In genomic region chr21:38240121-38240520, GRCh38 we compare ENCODE assay signal across 28 cellular contexts. TPM values are rescaled to one million over a fixed set of nuclear protein-coding genes. Genes with fewer than 3 reads are reported as not detected.
A peak's percentile ranks its signal among the peaks of the same experiment; 100 is the strongest.
DNase-seq lines count a peak whose midpoint lies in the region; FAIRE-seq and TF ChIP-seq lines count a peak whose summit lies in the region.
"Had no signal": no experiment of that assay in that cellular context is flagged by ENCODE, and none has a peak within 500 bp of the region (broad histone marks: within the 10 kb centered on the region; RNA-seq: fewer than 3 reads in every experiment).

No MANE protein-coding gene starts in this region.

- peak; percentile 17 for FAIRE-seq in keratinocyte (lab: Jason Lieb, UNC)
- FAIRE-seq: HTR-8/SVneo had no signal

- no peaks in the 10 kb centered on the region for H3K27me3 ChIP-seq in ACC112 (ENCODE audit: insufficient read depth, low read length)
- no peaks in the 10 kb centered on the region for H3K27me3 ChIP-seq in adipocyte (replicated peaks; ENCODE audit: control insufficient read depth, insufficient read depth, low read length)
- no peaks in the 10 kb centered on the region for H3K27me3 ChIP-seq in keratinocyte (ENCODE audit: control insufficient read depth, extremely low read depth, insufficient read depth, low read length)
- peaks cover 14% of the 10 kb centered on the region for H3K27me3 ChIP-seq in A673 (replicated peaks; ENCODE audit: insufficient read depth, low read depth, low read length, poor library complexity)
- H3K27me3 ChIP-seq: adrenal gland, right lobe of liver had no signal

- no peaks in the 10 kb centered on the region for H3K27me3 Mint-ChIP-seq in osteocyte (ENCODE audit: unreplicated experiment)

- H3K4me1 Mint-ChIP-seq in osteocyte (ENCODE audit: unreplicated experiment): peaks cover 69% of the 10 kb centered on the region

- DNase-seq in adipocyte (ENCODE audit: low read depth) (no peak), keratinocyte (ENCODE audit: low read depth, low spot score) (no peak), osteocyte (ENCODE audit: extremely low spot score, unreplicated experiment) (no peak), retina (no peak), A673 (ENCODE audit: low spot score) (no peak), NCI-H1092 (lab: John Stamatoyannopoulos, UW) (no peak), DMS79 (lab: John Stamatoyannopoulos, UW) (no peak)
- DNase-seq: activated naive CD4-positive, alpha-beta T cell; activated T-cell treated with anti-CD3 and anti-CD28 coated beads, Interleukin-2, amount 50 U/mL, for 4 hours; adrenal gland; CD8-positive, alpha-beta T cell; DMS153; glutamatergic neuron; left colon; MV-4-11; naive thymus-derived CD8-positive, alpha-beta T cell; NCI-H1694; NCI-H2171 treated with DMSO at 0.1 percent for 48 hours; NCI-H526 treated with DMSO at 0.1 percent for 48 hours; right lobe of liver; stimulated activated naive CD8-positive, alpha-beta T cell treated with anti-CD3 and anti-CD28 coated beads, Interleukin-15, amount 100 ng/mL, for 72 hours; trophoblast cell had no signal

- peak overlapping the region; percentile 70 for H3K27ac ChIP-seq in ACC112 (ENCODE audit: low read depth, low read length)
- no peak overlapping the region for H3K27ac ChIP-seq in keratinocyte (ENCODE audit: control insufficient read depth, insufficient read depth, low read length)
- no peak overlapping the region for H3K27ac ChIP-seq in A673 (ENCODE audit: low read depth, low read length, poor library complexity, severe bottlenecking)
- H3K27ac ChIP-seq: adrenal gland, parathyroid adenoma, right lobe of liver had no signal

- H3K79me2 ChIP-seq in ACC112 (ENCODE audit: control insufficient read depth, insufficient read depth, low read length, unreplicated experiment) (no peaks in the 10 kb centered on the region), keratinocyte (ENCODE audit: control insufficient read depth, insufficient read depth, low read length) (no peaks in the 10 kb centered on the region)
- H3K79me2 ChIP-seq: parathyroid adenoma had no signal

- H3K4me3 ChIP-seq in ACC112 (ENCODE audit: low read depth, low read length): no peak overlapping the region
- no peak overlapping the region for H3K4me3 ChIP-seq in adipocyte (ENCODE audit: low read length)
- no peak overlapping the region for H3K4me3 ChIP-seq in keratinocyte (ENCODE audit: control insufficient read depth in 2 of 3, extremely low read depth in 1 of 3, insufficient read depth in 2 of 3, low read depth in 1 of 3, low read length in 3 of 3)
- no peak overlapping the region for H3K4me3 ChIP-seq in A673 (ENCODE audit: low read depth, low read length, poor library complexity, severe bottlenecking)
- H3K4me3 ChIP-seq: adrenal gland, coronary artery, right lobe of liver had no signal

- POLR2A ChIA-PET in A673 (lab: Charles Lee; ENCODE audit: low non-redundant PET): no interaction called here

- H3K9ac ChIP-seq in adipocyte (ENCODE audit: low read length) (peak overlapping the region; percentile 54), keratinocyte (ENCODE audit: control insufficient read depth, extremely low read depth, insufficient read depth, low read length) (no peak overlapping the region)
- H3K9ac ChIP-seq: parathyroid adenoma had no signal

- H3K9me3 ChIP-seq in adipocyte (ENCODE audit: control insufficient read depth, low read length) (no peaks in the 10 kb centered on the region), keratinocyte (ENCODE audit: control insufficient read depth, low read depth, low read length) (no peaks in the 10 kb centered on the region), A673 (ENCODE audit: low read depth, low read length, poor library complexity, severe bottlenecking) (no peaks in the 10 kb centered on the region)
- H3K9me3 ChIP-seq: adrenal gland, right lobe of liver had no signal

- H3K4me2 ChIP-seq in keratinocyte (ENCODE audit: control insufficient read depth, extremely low read depth, insufficient read depth, low read depth, low read length): no peak overlapping the region

- BruUV-seq in A673 (replicated peaks; lab: Mats Ljungman, UMichigan): no TSS peak

- H3K9me1 ChIP-seq in keratinocyte (ENCODE audit: control insufficient read depth, extremely low read depth, insufficient read depth, low read length): no peaks in the 10 kb centered on the region

- H3K4me1 ChIP-seq in ACC112 (ENCODE audit: control insufficient read depth, insufficient read depth, low read length, unreplicated experiment) (peaks cover 29% of the 10 kb centered on the region), adipocyte (ENCODE audit: control insufficient read depth, insufficient read depth, low read length) (peaks cover 22% of the 10 kb centered on the region), keratinocyte (ENCODE audit: control insufficient read depth, extremely low read depth, insufficient read depth, low read length) (peaks cover 30% of the 10 kb centered on the region), A673 (ENCODE audit: insufficient read depth, low read length, poor library complexity, severe bottlenecking) (no peaks in the 10 kb centered on the region)
- H3K4me1 ChIP-seq: adrenal gland, parathyroid adenoma, right lobe of liver had no signal

- H3K36me3 Mint-ChIP-seq in osteocyte (ENCODE audit: unreplicated experiment): no peaks in the 10 kb centered on the region
- H3K36me3 Mint-ChIP-seq: CD8-positive, alpha-beta T cell; naive thymus-derived CD8-positive, alpha-beta T cell had no signal

- TF ChIP-seq CTCF in keratinocyte (optimal IDR thresholded peaks at IDR 0.05 in 1 of 3, IDR thresholded peaks at IDR 0.05 in 1 of 3, conservative IDR thresholded peaks at IDR 0.05 in 1 of 3; ENCODE audit: extremely low read depth in 1 of 3, insufficient read depth in 2 of 3, low read length in 3 of 3) (no peak), osteocyte (IDR thresholded peaks at IDR 0.05) (no peak), A673 (conservative IDR thresholded peaks at IDR 0.05; ENCODE audit: low read depth, low read length) (no peak)

- CTCF ChIA-PET in A673 (lab: Charles Lee): no interaction called here

- H3K4me3 Mint-ChIP-seq in osteocyte (ENCODE audit: unreplicated experiment): no peak overlapping the region
- H3K4me3 Mint-ChIP-seq: activated T-cell treated with anti-CD3 and anti-CD28 coated beads, Interleukin-2, amount 50 U/mL, for 4 hours; CD8-positive, alpha-beta T cell; naive thymus-derived CD8-positive, alpha-beta T cell; stimulated activated naive CD8-positive, alpha-beta T cell treated with anti-CD3 and anti-CD28 coated beads, Interleukin-15, amount 100 ng/mL, for 72 hours; T-helper 1 cell treated with Interleukin-12 subunit alpha and Interleukin-12 subunit beta and Interleukin-4 antibody, amounts not matched to agents 30 μg/mL and 1 μg/mL, for 36 hours had no signal

- H3K9me3 Mint-ChIP-seq in osteocyte (ENCODE audit: unreplicated experiment): no peaks in the 10 kb centered on the region
- H3K9me3 Mint-ChIP-seq: activated T-cell treated with anti-CD3 and anti-CD28 coated beads, Interleukin-2, amount 50 U/mL, for 4 hours; CD8-positive, alpha-beta T cell; naive thymus-derived CD8-positive, alpha-beta T cell; stimulated activated naive CD8-positive, alpha-beta T cell treated with anti-CD3 and anti-CD28 coated beads, Interleukin-15, amount 100 ng/mL, for 72 hours had no signal

- H4K20me1 ChIP-seq in keratinocyte (ENCODE audit: control insufficient read depth, extremely low read depth, insufficient read depth, low read length): no peaks in the 10 kb centered on the region

- intact Hi-C loops in A673 (cut with micrococcal nuclease; ENCODE audit: unreplicated experiment): no loop called here

- H3K36me3 ChIP-seq in ACC112 (ENCODE audit: insufficient read depth, low read length) (no peaks in the 10 kb centered on the region), adipocyte (ENCODE audit: control insufficient read depth, insufficient read depth, low read length, severe bottlenecking) (no peaks in the 10 kb centered on the region), keratinocyte (ENCODE audit: control insufficient read depth in 2 of 2, extremely low read depth in 1 of 2, insufficient read depth in 2 of 2, low read length in 2 of 2) (no peaks in the 10 kb centered on the region), A673 (ENCODE audit: insufficient read depth, low read length, poor library complexity, severe bottlenecking) (no peaks in the 10 kb centered on the region)
- H3K36me3 ChIP-seq: adrenal gland, right lobe of liver had no signal

- peak overlapping the region; percentile 99 for H3K27ac Mint-ChIP-seq in osteocyte (ENCODE audit: unreplicated experiment)
- H3K27ac Mint-ChIP-seq: CD8-positive, alpha-beta T cell; naive thymus-derived CD8-positive, alpha-beta T cell; stimulated activated naive CD8-positive, alpha-beta T cell treated with anti-CD3 and anti-CD28 coated beads, Interleukin-15, amount 100 ng/mL, for 72 hours; T-helper 1 cell treated with Interleukin-12 subunit alpha and Interleukin-12 subunit beta and Interleukin-4 antibody, amounts not matched to agents 30 μg/mL and 1 μg/mL, for 36 hours had no signal

- H2AFZ ChIP-seq in ACC112 (ENCODE audit: low read length, unreplicated experiment): peak overlapping the region; percentile 35
- H2AFZ ChIP-seq in keratinocyte (ENCODE audit: control insufficient read depth, low read length): no peak overlapping the region
- H2AFZ ChIP-seq: parathyroid adenoma had no signal

- dilution Hi-C loops in keratinocyte (cut with MboI; ENCODE audit: extremely low pct_ligation_motif_present, low sequenced_read_pairs): no loop called here

RNA-seq across cellular contexts. Expression of gene KCNJ15, which starts 16.7 kb away (rescaled TPM):
- 65.9 to 76.3 TPM (median 71.6 TPM) in 3 replicates for polyA plus RNA-seq in keratinocyte
- 3.3 TPM for polyA plus RNA-seq in keratinocyte (2011; ENCODE audit: low read depth)
- 21.8 and 28.1 TPM in 2 replicates for polyA plus RNA-seq in keratinocyte (2011; cell fraction: cytosol; rRNA removed)
- polyA plus RNA-seq in keratinocyte (2011; cell fraction: nucleus; rRNA removed): 79.7 and 91.4 TPM in 2 replicates
- 6.1 and 44.5 TPM in 2 replicates for polyA plus RNA-seq in keratinocyte (2012; ENCODE audit: low replicate concordance)
- polyA minus RNA-seq in keratinocyte: 108 to 194 TPM (median 132 TPM) in 3 replicates
- polyA minus RNA-seq in keratinocyte (2011; cell fraction: cytosol; rRNA and poly(A)+ RNA removed): 34.3 TPM
- 57.8 and 150 TPM in 2 replicates for polyA minus RNA-seq in keratinocyte (2011; cell fraction: nucleus; rRNA and poly(A)+ RNA removed)
- total RNA-seq in osteocyte (0.34 and 0.51 TPM in 2 replicates), A673 (2021) (not detected in 2 replicates)
- total RNA-seq: CD8-positive, alpha-beta T cell; G401; naive thymus-derived CD8-positive, alpha-beta T cell had no signal
- polyA plus RNA-seq: naive thymus-derived CD8-positive, alpha-beta T cell had no signal
